In the genomic region with DNA sequence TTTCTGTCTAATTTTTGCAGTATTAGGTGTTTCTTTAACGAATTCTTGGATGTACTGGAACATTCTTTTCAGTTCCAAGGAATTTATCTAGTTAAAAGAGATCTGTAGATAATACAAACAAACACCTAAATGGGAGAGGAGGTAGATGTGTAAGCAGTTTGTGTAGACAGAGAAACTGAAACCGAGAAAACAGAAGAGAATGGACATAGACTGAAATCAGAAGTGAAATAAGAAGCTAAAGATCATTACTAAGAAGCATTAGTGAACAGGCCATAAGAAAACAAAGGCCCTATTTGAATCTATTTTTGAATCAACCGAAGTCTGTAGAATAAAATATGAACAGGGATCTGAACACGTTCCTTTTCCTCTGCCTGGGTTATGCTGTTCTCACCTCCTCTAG, we compare ENCODE assay signal across 17 cellular contexts. TPM values are rescaled to one million over a fixed set of nuclear protein-coding genes. Genes with fewer than 3 reads are reported as not detected.
DNase-seq lines count a peak whose midpoint lies in the region; ATAC-seq and TF ChIP-seq lines count a peak whose summit lies in the region.
"Had no signal": no experiment of that assay in that cellular context is flagged by ENCODE, and none has a peak within 500 bp of the region (broad histone marks: within the 10 kb centered on the region; RNA-seq: fewer than 3 reads in every experiment).

No MANE protein-coding gene starts in this region.

- POLR2A ChIA-PET in MCF 10A (lab: Yijun Ruan, JAX), result interaction anchor here (0.7 to 1.0 kb wide), 2 partner anchors 9 to 25 kb away, joined by 3 to 4 read pairs; no protein-coding TSS in a partner anchor

- no peak for TF ChIP-seq POLR2A in spleen (IDR thresholded peaks at IDR 0.05)

- H3K4me1 ChIP-seq in spleen, result no peaks in the 10 kb centered on the region

- CTCF ChIA-PET in MCF 10A (lab: Yijun Ruan, JAX), result interaction anchor here (0.6 to 0.7 kb wide), 2 partner anchors 64 to 1075 kb away, joined by 3 read pairs; no protein-coding TSS in a partner anchor

- no peak overlapping the region for H3K4me3 Mint-ChIP-seq in MCF 10A (ENCODE audit: unreplicated experiment)

- H3K36me3 Mint-ChIP-seq in MCF 10A (ENCODE audit: insufficient read depth, unreplicated experiment), result no peaks in the 10 kb centered on the region

- ATAC-seq in GM19395 (IDR thresholded peaks at IDR 0.05; ENCODE audit: unreplicated experiment), result peak; percentile 100
- ATAC-seq in HG02763 (IDR thresholded peaks at IDR 0.05; ENCODE audit: unreplicated experiment), result peak; percentile 100
- peak; percentile 100 for ATAC-seq in HG03442 (IDR thresholded peaks at IDR 0.05; ENCODE audit: unreplicated experiment)

- H3K4me1 Mint-ChIP-seq in MCF 10A (ENCODE audit: insufficient read depth, unreplicated experiment), result peaks cover 5% of the 10 kb centered on the region

- no peak overlapping the region for H3K27ac Mint-ChIP-seq in MCF 10A (ENCODE audit: low read depth, unreplicated experiment)

- H3K27ac ChIP-seq in spleen, result no peak overlapping the region

- 63 to 74% (median 65%) methylated on average over 4 of the region's 4 CpGs for WGBS in spleen, 5 donors

- no peak overlapping the region for H3K4me3 ChIP-seq in GM12864 (ENCODE audit: low read depth, low read length)
- H3K4me3 ChIP-seq in spleen, result no peak overlapping the region

- no peaks in the 10 kb centered on the region for H3K9me3 ChIP-seq in spleen
- H3K9me3 ChIP-seq: SK-N-SH had no signal

- no peak for TF ChIP-seq CTCF in GM12864 (IDR thresholded peaks at IDR 0.05; ENCODE audit: low read depth, low read length, missing control alignments)
- no peak for TF ChIP-seq CTCF in spleen (IDR thresholded peaks at IDR 0.05 in 8 of 11, conservative IDR thresholded peaks at IDR 0.05 in 3 of 11)
- no peak for TF ChIP-seq CTCF in MCF 10A (IDR thresholded peaks at IDR 0.05; ENCODE audit: unreplicated experiment)

- peak; percentile 12 for DNase-seq in GM12864 (ENCODE audit: low read depth)
- no peak for DNase-seq in GF-D8 (lab: John Stamatoyannopoulos, UW)
- DNase-seq in spleen, result no peak
- no peak for DNase-seq in islet precursor cell
- no peak for DNase-seq in MCF 10A (ENCODE audit: unreplicated experiment)
- DNase-seq: DMS79 treated with DMSO at 0.1 percent for 48 hours; foreskin melanocyte; H7; NCI-H510A; SK-N-SH; stimulated activated CD4-positive, alpha-beta T cell treated with anti-CD3 and anti-CD28 coated beads, Interleukin-2, amount 100 ng/mL, for 48 hours had no signal

- no peaks in the 10 kb centered on the region for H3K36me3 ChIP-seq in spleen

- H3K9me3 Mint-ChIP-seq in MCF 10A (ENCODE audit: unreplicated experiment), result no peaks in the 10 kb centered on the region

- intact Hi-C loops in spleen (cut with DNase I; ENCODE audit: low total_unique reads), result no loop called here
- intact Hi-C loops in MCF 10A (cut with micrococcal nuclease), result no loop called here

- H3K27me3 ChIP-seq in spleen (replicated peaks in 1 of 7), result no peaks in the 10 kb centered on the region

- BruUV-seq in MCF 10A (replicated peaks; lab: Mats Ljungman, UMichigan), result no TSS peak

- H3K27me3 Mint-ChIP-seq in MCF 10A (ENCODE audit: insufficient read depth, unreplicated experiment), result no peaks in the 10 kb centered on the region

RNA-seq across cellular contexts. Expression of gene TMEM229A, which starts 26.5 kb away (rescaled TPM):
- total RNA-seq in spleen, result under 1 TPM in 2 of 7 donors, not detected in 5; 0.17 to 0.33 TPM
- under 1 TPM in 1 of 3 donors, not detected in 2; 0.06 TPM for polyA plus RNA-seq in spleen
- not detected in 2 replicates for total RNA-seq in MCF 10A (2022)
- total RNA-seq: dermis microvascular lymphatic vessel endothelial cell, osteocyte had no signal
- polyA plus RNA-seq: liver had no signal
